ENCODE assay signal across 1 cellular context in the genomic region with DNA sequence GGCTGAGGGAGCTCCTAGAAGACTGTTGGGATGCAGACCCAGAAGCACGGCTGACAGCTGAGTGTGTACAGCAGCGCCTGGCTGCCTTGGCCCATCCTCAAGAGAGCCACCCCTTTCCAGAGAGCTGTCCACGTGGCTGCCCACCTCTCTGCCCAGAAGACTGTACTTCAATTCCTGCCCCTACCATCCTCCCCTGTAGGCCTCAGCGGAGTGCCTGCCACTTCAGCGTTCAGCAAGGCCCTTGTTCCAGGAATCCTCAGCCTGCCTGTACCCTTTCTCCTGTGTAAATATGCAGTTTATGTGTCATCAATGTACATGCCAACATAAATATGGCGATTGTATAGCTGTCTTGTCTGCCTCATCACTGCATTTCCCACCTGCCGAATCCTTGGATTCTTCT.
A peak's percentile ranks its signal among the peaks of the same experiment; 100 is the strongest.
TF ChIP-seq lines count a peak whose summit lies in the region.

No MANE protein-coding gene starts in this region.

TF ChIP-seq in HepG2, 621 proteins besides CTCF, POLR2A, EP300 and RAD21 (continues in another document):
- TF ChIP-seq, protein P1, sequence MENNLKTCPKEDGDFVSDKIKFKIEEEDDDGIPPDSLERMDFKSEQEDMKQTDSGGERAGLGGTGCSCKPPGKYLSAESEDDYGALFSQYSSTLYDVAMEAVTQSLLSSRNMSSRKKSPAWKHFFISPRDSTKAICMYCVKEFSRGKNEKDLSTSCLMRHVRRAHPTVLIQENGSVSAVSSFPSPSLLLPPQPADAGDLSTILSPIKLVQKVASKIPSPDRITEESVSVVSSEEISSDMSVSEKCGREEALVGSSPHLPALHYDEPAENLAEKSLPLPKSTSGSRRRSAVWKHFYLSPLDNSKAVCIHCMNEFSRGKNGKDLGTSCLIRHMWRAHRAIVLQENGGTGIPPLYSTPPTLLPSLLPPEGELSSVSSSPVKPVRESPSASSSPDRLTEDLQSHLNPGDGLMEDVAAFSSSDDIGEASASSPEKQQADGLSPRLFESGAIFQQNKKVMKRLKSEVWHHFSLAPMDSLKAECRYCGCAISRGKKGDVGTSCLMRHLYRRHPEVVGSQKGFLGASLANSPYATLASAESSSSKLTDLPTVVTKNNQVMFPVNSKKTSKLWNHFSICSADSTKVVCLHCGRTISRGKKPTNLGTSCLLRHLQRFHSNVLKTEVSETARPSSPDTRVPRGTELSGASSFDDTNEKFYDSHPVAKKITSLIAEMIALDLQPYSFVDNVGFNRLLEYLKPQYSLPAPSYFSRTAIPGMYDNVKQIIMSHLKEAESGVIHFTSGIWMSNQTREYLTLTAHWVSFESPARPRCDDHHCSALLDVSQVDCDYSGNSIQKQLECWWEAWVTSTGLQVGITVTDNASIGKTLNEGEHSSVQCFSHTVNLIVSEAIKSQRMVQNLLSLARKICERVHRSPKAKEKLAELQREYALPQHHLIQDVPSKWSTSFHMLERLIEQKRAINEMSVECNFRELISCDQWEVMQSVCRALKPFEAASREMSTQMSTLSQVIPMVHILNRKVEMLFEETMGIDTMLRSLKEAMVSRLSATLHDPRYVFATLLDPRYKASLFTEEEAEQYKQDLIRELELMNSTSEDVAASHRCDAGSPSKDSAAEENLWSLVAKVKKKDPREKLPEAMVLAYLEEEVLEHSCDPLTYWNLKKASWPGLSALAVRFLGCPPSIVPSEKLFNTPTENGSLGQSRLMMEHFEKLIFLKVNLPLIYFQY (CRISPR knock-in tag; IDR thresholded peaks at IDR 0.05; ENCODE audit: borderline replicate concordance), result no peak
- TF ChIP-seq, protein P2, sequence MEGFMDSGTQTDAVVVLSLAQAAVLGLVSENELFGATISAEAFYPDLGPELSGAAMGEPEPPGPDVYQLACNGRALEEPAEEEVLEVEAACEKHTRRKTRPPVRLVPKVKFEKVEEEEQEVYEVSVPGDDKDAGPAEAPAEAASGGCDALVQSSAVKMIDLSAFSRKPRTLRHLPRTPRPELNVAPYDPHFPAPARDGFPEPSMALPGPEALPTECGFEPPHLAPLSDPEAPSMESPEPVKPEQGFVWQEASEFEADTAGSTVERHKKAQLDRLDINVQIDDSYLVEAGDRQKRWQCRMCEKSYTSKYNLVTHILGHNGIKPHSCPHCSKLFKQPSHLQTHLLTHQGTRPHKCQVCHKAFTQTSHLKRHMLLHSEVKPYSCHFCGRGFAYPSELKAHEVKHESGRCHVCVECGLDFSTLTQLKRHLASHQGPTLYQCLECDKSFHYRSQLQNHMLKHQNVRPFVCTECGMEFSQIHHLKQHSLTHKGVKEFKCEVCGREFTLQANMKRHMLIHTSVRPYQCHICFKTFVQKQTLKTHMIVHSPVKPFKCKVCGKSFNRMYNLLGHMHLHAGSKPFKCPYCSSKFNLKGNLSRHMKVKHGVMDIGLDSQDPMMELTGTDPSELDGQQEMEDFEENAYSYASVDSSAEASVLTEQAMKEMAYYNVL (CRISPR knock-in tag; IDR thresholded peaks at IDR 0.05; ENCODE audit: borderline replicate concordance), result no peak
- no peak for TF ChIP-seq SIN3B (IDR thresholded peaks at IDR 0.05; ENCODE audit: low read length)
- TF ChIP-seq ZNF460 (CRISPR knock-in tag; IDR thresholded peaks at IDR 0.05; ENCODE audit: borderline replicate concordance), result no peak
- no peak for TF ChIP-seq RXRB (CRISPR knock-in tag; IDR thresholded peaks at IDR 0.05; ENCODE audit: borderline replicate concordance)
- no peak for TF ChIP-seq CHD4 (IDR thresholded peaks at IDR 0.05; ENCODE audit: borderline replicate concordance, low read length)
- TF ChIP-seq ZNF777 (CRISPR knock-in tag; IDR thresholded peaks at IDR 0.05), result no peak
- TF ChIP-seq, protein P3, sequence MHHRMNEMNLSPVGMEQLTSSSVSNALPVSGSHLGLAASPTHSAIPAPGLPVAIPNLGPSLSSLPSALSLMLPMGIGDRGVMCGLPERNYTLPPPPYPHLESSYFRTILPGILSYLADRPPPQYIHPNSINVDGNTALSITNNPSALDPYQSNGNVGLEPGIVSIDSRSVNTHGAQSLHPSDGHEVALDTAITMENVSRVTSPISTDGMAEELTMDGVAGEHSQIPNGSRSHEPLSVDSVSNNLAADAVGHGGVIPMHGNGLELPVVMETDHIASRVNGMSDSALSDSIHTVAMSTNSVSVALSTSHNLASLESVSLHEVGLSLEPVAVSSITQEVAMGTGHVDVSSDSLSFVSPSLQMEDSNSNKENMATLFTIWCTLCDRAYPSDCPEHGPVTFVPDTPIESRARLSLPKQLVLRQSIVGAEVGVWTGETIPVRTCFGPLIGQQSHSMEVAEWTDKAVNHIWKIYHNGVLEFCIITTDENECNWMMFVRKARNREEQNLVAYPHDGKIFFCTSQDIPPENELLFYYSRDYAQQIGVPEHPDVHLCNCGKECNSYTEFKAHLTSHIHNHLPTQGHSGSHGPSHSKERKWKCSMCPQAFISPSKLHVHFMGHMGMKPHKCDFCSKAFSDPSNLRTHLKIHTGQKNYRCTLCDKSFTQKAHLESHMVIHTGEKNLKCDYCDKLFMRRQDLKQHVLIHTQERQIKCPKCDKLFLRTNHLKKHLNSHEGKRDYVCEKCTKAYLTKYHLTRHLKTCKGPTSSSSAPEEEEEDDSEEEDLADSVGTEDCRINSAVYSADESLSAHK (CRISPR knock-in tag; IDR thresholded peaks at IDR 0.05; ENCODE audit: borderline replicate concordance), result no peak
- TF ChIP-seq, protein P4, sequence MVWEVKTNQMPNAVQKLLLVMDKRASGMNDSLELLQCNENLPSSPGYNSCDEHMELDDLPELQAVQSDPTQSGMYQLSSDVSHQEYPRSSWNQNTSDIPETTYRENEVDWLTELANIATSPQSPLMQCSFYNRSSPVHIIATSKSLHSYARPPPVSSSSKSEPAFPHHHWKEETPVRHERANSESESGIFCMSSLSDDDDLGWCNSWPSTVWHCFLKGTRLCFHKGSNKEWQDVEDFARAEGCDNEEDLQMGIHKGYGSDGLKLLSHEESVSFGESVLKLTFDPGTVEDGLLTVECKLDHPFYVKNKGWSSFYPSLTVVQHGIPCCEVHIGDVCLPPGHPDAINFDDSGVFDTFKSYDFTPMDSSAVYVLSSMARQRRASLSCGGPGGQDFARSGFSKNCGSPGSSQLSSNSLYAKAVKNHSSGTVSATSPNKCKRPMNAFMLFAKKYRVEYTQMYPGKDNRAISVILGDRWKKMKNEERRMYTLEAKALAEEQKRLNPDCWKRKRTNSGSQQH (CRISPR knock-in tag; IDR thresholded peaks at IDR 0.05; ENCODE audit: low read depth), result no peak
- no peak for TF ChIP-seq ZSCAN9 (CRISPR knock-in tag; IDR thresholded peaks at IDR 0.05; ENCODE audit: borderline replicate concordance)
- peak; percentile 44 for TF ChIP-seq FOSL2 (CRISPR knock-in tag; IDR thresholded peaks at IDR 0.05)
- no peak for TF ChIP-seq ZNF329 (CRISPR knock-in tag; IDR thresholded peaks at IDR 0.05; ENCODE audit: low read depth)
- TF ChIP-seq, protein P5, sequence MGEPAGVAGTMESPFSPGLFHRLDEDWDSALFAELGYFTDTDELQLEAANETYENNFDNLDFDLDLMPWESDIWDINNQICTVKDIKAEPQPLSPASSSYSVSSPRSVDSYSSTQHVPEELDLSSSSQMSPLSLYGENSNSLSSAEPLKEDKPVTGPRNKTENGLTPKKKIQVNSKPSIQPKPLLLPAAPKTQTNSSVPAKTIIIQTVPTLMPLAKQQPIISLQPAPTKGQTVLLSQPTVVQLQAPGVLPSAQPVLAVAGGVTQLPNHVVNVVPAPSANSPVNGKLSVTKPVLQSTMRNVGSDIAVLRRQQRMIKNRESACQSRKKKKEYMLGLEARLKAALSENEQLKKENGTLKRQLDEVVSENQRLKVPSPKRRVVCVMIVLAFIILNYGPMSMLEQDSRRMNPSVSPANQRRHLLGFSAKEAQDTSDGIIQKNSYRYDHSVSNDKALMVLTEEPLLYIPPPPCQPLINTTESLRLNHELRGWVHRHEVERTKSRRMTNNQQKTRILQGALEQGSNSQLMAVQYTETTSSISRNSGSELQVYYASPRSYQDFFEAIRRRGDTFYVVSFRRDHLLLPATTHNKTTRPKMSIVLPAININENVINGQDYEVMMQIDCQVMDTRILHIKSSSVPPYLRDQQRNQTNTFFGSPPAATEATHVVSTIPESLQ (CRISPR knock-in tag; conservative IDR thresholded peaks at IDR 0.05), result no peak
- TF ChIP-seq PPARG (CRISPR knock-in tag; conservative IDR thresholded peaks at IDR 0.05), result no peak
- TF ChIP-seq, protein P6, sequence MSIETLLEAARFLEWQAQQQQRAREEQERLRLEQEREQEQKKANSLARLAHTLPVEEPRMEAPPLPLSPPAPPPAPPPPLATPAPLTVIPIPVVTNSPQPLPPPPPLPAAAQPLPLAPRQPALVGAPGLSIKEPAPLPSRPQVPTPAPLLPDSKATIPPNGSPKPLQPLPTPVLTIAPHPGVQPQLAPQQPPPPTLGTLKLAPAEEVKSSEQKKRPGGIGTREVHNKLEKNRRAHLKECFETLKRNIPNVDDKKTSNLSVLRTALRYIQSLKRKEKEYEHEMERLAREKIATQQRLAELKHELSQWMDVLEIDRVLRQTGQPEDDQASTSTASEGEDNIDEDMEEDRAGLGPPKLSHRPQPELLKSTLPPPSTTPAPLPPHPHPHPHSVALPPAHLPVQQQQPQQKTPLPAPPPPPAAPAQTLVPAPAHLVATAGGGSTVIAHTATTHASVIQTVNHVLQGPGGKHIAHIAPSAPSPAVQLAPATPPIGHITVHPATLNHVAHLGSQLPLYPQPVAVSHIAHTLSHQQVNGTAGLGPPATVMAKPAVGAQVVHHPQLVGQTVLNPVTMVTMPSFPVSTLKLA (IDR thresholded peaks at IDR 0.05), result no peak
- TF ChIP-seq JUN (CRISPR knock-in tag; IDR thresholded peaks at IDR 0.05), result no peak
- TF ChIP-seq, protein P7, sequence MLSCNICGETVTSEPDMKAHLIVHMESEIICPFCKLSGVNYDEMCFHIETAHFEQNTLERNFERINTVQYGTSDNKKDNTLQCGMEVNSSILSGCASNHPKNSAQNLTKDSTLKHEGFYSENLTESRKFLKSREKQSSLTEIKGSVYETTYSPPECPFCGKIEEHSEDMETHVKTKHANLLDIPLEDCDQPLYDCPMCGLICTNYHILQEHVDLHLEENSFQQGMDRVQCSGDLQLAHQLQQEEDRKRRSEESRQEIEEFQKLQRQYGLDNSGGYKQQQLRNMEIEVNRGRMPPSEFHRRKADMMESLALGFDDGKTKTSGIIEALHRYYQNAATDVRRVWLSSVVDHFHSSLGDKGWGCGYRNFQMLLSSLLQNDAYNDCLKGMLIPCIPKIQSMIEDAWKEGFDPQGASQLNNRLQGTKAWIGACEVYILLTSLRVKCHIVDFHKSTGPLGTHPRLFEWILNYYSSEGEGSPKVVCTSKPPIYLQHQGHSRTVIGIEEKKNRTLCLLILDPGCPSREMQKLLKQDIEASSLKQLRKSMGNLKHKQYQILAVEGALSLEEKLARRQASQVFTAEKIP (CRISPR knock-in tag; IDR thresholded peaks at IDR 0.05; ENCODE audit: borderline replicate concordance), result no peak
- no peak for TF ChIP-seq ZNF552 (CRISPR knock-in tag; IDR thresholded peaks at IDR 0.05; ENCODE audit: borderline replicate concordance)
- TF ChIP-seq, protein P8, sequence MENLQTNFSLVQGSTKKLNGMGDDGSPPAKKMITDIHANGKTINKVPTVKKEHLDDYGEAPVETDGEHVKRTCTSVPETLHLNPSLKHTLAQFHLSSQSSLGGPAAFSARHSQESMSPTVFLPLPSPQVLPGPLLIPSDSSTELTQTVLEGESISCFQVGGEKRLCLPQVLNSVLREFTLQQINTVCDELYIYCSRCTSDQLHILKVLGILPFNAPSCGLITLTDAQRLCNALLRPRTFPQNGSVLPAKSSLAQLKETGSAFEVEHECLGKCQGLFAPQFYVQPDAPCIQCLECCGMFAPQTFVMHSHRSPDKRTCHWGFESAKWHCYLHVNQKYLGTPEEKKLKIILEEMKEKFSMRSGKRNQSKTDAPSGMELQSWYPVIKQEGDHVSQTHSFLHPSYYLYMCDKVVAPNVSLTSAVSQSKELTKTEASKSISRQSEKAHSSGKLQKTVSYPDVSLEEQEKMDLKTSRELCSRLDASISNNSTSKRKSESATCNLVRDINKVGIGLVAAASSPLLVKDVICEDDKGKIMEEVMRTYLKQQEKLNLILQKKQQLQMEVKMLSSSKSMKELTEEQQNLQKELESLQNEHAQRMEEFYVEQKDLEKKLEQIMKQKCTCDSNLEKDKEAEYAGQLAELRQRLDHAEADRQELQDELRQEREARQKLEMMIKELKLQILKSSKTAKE (CRISPR knock-in tag; IDR thresholded peaks at IDR 0.05; ENCODE audit: borderline replicate concordance), result no peak
- peak; percentile 71 for TF ChIP-seq ZNF121 (CRISPR knock-in tag; IDR thresholded peaks at IDR 0.05)
- TF ChIP-seq ZNF354B (CRISPR knock-in tag; IDR thresholded peaks at IDR 0.05), result no peak
- TF ChIP-seq, protein P9, sequence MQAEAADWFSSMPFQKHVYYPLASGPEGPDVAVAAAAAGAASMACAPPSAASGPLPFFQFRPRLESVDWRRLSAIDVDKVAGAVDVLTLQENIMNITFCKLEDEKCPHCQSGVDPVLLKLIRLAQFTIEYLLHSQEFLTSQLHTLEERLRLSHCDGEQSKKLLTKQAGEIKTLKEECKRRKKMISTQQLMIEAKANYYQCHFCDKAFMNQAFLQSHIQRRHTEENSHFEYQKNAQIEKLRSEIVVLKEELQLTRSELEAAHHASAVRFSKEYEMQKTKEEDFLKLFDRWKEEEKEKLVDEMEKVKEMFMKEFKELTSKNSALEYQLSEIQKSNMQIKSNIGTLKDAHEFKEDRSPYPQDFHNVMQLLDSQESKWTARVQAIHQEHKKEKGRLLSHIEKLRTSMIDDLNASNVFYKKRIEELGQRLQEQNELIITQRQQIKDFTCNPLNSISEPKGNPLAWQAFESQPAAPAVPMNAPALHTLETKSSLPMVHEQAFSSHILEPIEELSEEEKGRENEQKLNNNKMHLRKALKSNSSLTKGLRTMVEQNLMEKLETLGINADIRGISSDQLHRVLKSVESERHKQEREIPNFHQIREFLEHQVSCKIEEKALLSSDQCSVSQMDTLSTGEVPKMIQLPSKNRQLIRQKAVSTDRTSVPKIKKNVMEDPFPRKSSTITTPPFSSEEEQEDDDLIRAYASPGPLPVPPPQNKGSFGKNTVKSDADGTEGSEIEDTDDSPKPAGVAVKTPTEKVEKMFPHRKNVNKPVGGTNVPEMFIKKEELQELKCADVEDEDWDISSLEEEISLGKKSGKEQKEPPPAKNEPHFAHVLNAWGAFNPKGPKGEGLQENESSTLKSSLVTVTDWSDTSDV (CRISPR knock-in tag; IDR thresholded peaks at IDR 0.05), result no peak
- TF ChIP-seq FOXA1 (IDR thresholded peaks at IDR 0.05), result no peak
- TF ChIP-seq FOXA1 (CRISPR knock-in tag; IDR thresholded peaks at IDR 0.05), result peak; percentile 39; the same call in 1 of the 2 replicates
- TF ChIP-seq, protein P10, sequence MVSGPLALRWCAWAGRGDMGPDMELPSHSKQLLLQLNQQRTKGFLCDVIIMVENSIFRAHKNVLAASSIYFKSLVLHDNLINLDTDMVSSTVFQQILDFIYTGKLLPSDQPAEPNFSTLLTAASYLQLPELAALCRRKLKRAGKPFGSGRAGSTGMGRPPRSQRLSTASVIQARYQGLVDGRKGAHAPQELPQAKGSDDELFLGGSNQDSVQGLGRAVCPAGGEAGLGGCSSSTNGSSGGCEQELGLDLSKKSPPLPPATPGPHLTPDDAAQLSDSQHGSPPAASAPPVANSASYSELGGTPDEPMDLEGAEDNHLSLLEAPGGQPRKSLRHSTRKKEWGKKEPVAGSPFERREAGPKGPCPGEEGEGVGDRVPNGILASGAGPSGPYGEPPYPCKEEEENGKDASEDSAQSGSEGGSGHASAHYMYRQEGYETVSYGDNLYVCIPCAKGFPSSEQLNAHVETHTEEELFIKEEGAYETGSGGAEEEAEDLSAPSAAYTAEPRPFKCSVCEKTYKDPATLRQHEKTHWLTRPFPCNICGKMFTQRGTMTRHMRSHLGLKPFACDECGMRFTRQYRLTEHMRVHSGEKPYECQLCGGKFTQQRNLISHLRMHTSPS (CRISPR knock-in tag; IDR thresholded peaks at IDR 0.05; ENCODE audit: low read depth), result no peak
- TF ChIP-seq POLR2G (IDR thresholded peaks at IDR 0.05; ENCODE audit: low read depth, low read length), result no peak
- TF ChIP-seq KLF16 (CRISPR knock-in tag; IDR thresholded peaks at IDR 0.05), result no peak
- no peak for TF ChIP-seq JARID2 (CRISPR knock-in tag; IDR thresholded peaks at IDR 0.05; ENCODE audit: insufficient replicate concordance)
